In genomic region chr9:137968235-137968634, GRCh38 we compare ENCODE assay signal across 20 cellular contexts.
DNase-seq lines count a peak whose midpoint lies in the region; ATAC-seq, FAIRE-seq and TF ChIP-seq lines count a peak whose summit lies in the region.
"Had no signal": no experiment of that assay in that cellular context is flagged by ENCODE, and none has a peak within 500 bp of the region (broad histone marks: within the 10 kb centered on the region; RNA-seq: fewer than 3 reads in every experiment).

No MANE protein-coding gene starts in this region.

- H3K27ac ChIP-seq in H9 (ENCODE audit: insufficient read length, low read depth, low read length) (no peak overlapping the region), VCaP (no peak overlapping the region), neural progenitor cell (no peak overlapping the region), small intestine (ENCODE audit: low read depth in 1 of 2, low read length in 1 of 2) (no peak overlapping the region)
- H3K27ac ChIP-seq: ovary, uterus had no signal

- H3K79me2 ChIP-seq in H9 (ENCODE audit: insufficient read depth, low read length) (no peaks in the 10 kb centered on the region), neural progenitor cell (ENCODE audit: low read depth) (no peaks in the 10 kb centered on the region)

- H3K4me1 Mint-ChIP-seq in H9 (no peaks in the 10 kb centered on the region), neural progenitor cell (peaks cover 18% of the 10 kb centered on the region)
- H3K4me1 Mint-ChIP-seq: activated CD4-positive, alpha-beta T cell treated with anti-CD3 and anti-CD28 coated beads, Interleukin-2, amount 10 ng/mL, durations not matched to agents 7 days and 5 days had no signal

- no peaks in the 10 kb centered on the region for H3F3A ChIP-seq in neural progenitor cell (ENCODE audit: low read depth)

- H3K9me3 ChIP-seq in H9 (ENCODE audit: control insufficient read depth, low read depth, low read length) (no peaks in the 10 kb centered on the region), neural progenitor cell (ENCODE audit: low read depth) (no peaks in the 10 kb centered on the region), small intestine (ENCODE audit: control insufficient read depth, low read depth) (no peaks in the 10 kb centered on the region)
- H3K9me3 ChIP-seq: HAP-1, ovary, uterus had no signal

- H2BK15ac ChIP-seq in H9 (ENCODE audit: low read depth, low read length), result no peak overlapping the region

- peak overlapping the region in 1 of 3 experiments; percentile 57; a peak in 1 of 7 replicates for H3K27ac Mint-ChIP-seq in H9
- no peak overlapping the region for H3K27ac Mint-ChIP-seq in neural progenitor cell
- H3K27ac Mint-ChIP-seq: activated CD4-positive, alpha-beta T cell treated with anti-CD3 and anti-CD28 coated beads, Interleukin-2, amount 10 ng/mL, durations not matched to agents 7 days and 5 days; mesothelial cell of epicardium had no signal

- TF ChIP-seq CTCF in GM06990 (IDR thresholded peaks at IDR 0.05; ENCODE audit: insufficient read depth, low read length, poor library complexity, severe bottlenecking), result peak; percentile 1
- peak; percentile 53 for TF ChIP-seq CTCF in H9 (conservative IDR thresholded peaks at IDR 0.05)
- TF ChIP-seq CTCF in VCaP (conservative IDR thresholded peaks at IDR 0.05), result 0 out of 2 replicates have a peak, but pooled peaks have one; percentile 6
- peak; percentile 41 for TF ChIP-seq CTCF in neural progenitor cell (IDR thresholded peaks at IDR 0.05)

- no peaks in the 10 kb centered on the region for H3K23me2 ChIP-seq in H9 (ENCODE audit: insufficient read length, low read depth, low read length, poor library complexity, severe bottlenecking)

- H4K20me1 ChIP-seq in H9 (ENCODE audit: control insufficient read depth, insufficient read depth, insufficient read length) (no peaks in the 10 kb centered on the region), neural progenitor cell (ENCODE audit: low read depth) (no peaks in the 10 kb centered on the region)

- no peak overlapping the region for H3T11ph ChIP-seq in H9 (ENCODE audit: low read length)

- no peaks in the 10 kb centered on the region for H3K27me3 Mint-ChIP-seq in H9 (ENCODE audit: low read depth)
- H3K27me3 Mint-ChIP-seq in neural progenitor cell (ENCODE audit: insufficient read depth, low read depth), result peaks cover 2% of the 10 kb centered on the region

- H3K27me3 ChIP-seq in GM06990 (replicated peaks; ENCODE audit: control insufficient read depth, insufficient read depth, low read length) (no peaks in the 10 kb centered on the region; the same call in 1 of the 2 replicates), H9 (ENCODE audit: insufficient read depth, low read length) (no peaks in the 10 kb centered on the region), neural progenitor cell (no peaks in the 10 kb centered on the region), small intestine (ENCODE audit: control insufficient read depth in 2 of 2, insufficient read depth in 2 of 2, low read length in 2 of 2) (peaks cover 0 to 4% of the 10 kb centered on the region in 2 donors)
- H3K27me3 ChIP-seq: ovary, uterus had no signal

- H3K36me3 ChIP-seq in GM06990 (ENCODE audit: control insufficient read depth, insufficient read depth, low read length) (no peaks in the 10 kb centered on the region; the same call in 1 of the 2 replicates), neural progenitor cell (no peaks in the 10 kb centered on the region), small intestine (ENCODE audit: control insufficient read depth in 2 of 2, insufficient read depth in 2 of 2, low read length in 2 of 2) (no peaks in the 10 kb centered on the region)
- H3K36me3 ChIP-seq: HAP-1, ovary, uterus had no signal

- no peak overlapping the region for H3K4ac ChIP-seq in H9 (ENCODE audit: low read depth, low read length)

- H3K4me2 ChIP-seq in H9 (ENCODE audit: insufficient read depth, insufficient read length, low read length), result no peak overlapping the region
- no peak overlapping the region for H3K4me2 ChIP-seq in neural progenitor cell

- no peak overlapping the region for H4K8ac ChIP-seq in H9 (replicated peaks; ENCODE audit: insufficient read length, low read depth, low read length)

- H4K5ac ChIP-seq in H9 (ENCODE audit: insufficient read length, low read depth, low read length), result no peak overlapping the region

- no peak overlapping the region for H2BK20ac ChIP-seq in H9 (ENCODE audit: low read depth, low read length, poor library complexity, severe bottlenecking)

- H4K91ac ChIP-seq in H9 (ENCODE audit: insufficient read length, low read depth, low read length), result no peak overlapping the region

- H3K36me3 Mint-ChIP-seq in H9 (ENCODE audit: insufficient read depth in 1 of 3, low read depth in 3 of 3), result peaks cover 5 to 26% (median 9%) of the 10 kb centered on the region in 3 experiments; a peak in 6 of 7 replicates
- no peaks in the 10 kb centered on the region for H3K36me3 Mint-ChIP-seq in neural progenitor cell
- H3K36me3 Mint-ChIP-seq: mesothelial cell of epicardium had no signal

- H2BK120ac ChIP-seq in H9 (ENCODE audit: low read depth, low read length, poor library complexity, severe bottlenecking), result no peak overlapping the region

- no peak overlapping the region for H2BK5ac ChIP-seq in H9 (ENCODE audit: insufficient read length, low read length)

- no CpG with 5 or more reads among the region's 10 CpGs for WGBS in H9 (ENCODE audit: extremely low coverage, insufficient read length, low lambda C conversion rate)
- WGBS in small intestine, 3 donors, result 62 to 72% (median 71%) methylated on average over 10 of the region's 10 CpGs

- no peak overlapping the region for H3K23ac ChIP-seq in H9 (ENCODE audit: insufficient read length, low read depth, low read length)

- DNase-seq in GM06990 (ENCODE audit: extremely low read depth, insufficient read length) (no peak), H9 (peak; percentile 38), neural progenitor cell (ENCODE audit: low spot score) (peak; percentile 46), NCI-H774 (lab: John Stamatoyannopoulos, UW) (no peak), small intestine (no peak)
- DNase-seq: activated CD4-positive, alpha-beta T cell treated with anti-CD3 and anti-CD28 coated beads, Interleukin-2, amount 10 ng/mL, durations not matched to agents 7 days and 5 days; foreskin melanocyte; NCI-H2081; NK-92 treated with Interleukin-12 subunit alpha and Interleukin-12 subunit beta, amount 100 ng/mL, for 24 hours; SIG-M5; stimulated activated naive CD8-positive, alpha-beta T cell treated with anti-CD3 and anti-CD28 coated beads, Interleukin-15, Interleukin-2, amounts not matched to agents 100 U/mL and 50 U/mL, for 24 hours; T-helper 9 cell; uterus had no signal

- FAIRE-seq in small intestine (lab: Jason Lieb, UNC), result no peak
- FAIRE-seq: endothelial cell of umbilical vein had no signal

- no peak overlapping the region for H3K56ac ChIP-seq in H9 (ENCODE audit: insufficient read length, low read depth, low read length)

- H3K4me3 Mint-ChIP-seq in H9, result no peak overlapping the region
- no peak overlapping the region for H3K4me3 Mint-ChIP-seq in neural progenitor cell
- H3K4me3 Mint-ChIP-seq: activated CD4-positive, alpha-beta T cell treated with anti-CD3 and anti-CD28 coated beads, Interleukin-2, amount 10 ng/mL, durations not matched to agents 7 days and 5 days; mesothelial cell of epicardium had no signal

- H3K79me1 ChIP-seq in H9 (ENCODE audit: insufficient read depth, low read depth, low read length, poor library complexity, severe bottlenecking), result no peaks in the 10 kb centered on the region

- no peak for ATAC-seq in GM21381 (IDR thresholded peaks at IDR 0.05; ENCODE audit: unreplicated experiment)
- no peak for ATAC-seq in GM18498 (IDR thresholded peaks at IDR 0.05; ENCODE audit: unreplicated experiment)
- ATAC-seq: stimulated activated naive CD8-positive, alpha-beta T cell treated with anti-CD3 and anti-CD28 coated beads, Interleukin-15, Interleukin-2, amounts not matched to agents 100 U/mL and 50 U/mL, for 24 hours had no signal

- H3K9ac ChIP-seq in H9 (ENCODE audit: extremely low read depth, insufficient read length, low read length) (no peak overlapping the region), neural progenitor cell (no peak overlapping the region)

- H3K14ac ChIP-seq in H9 (ENCODE audit: insufficient read depth, low read length), result no peak overlapping the region

- H3K9me3 Mint-ChIP-seq in H9 (peaks cover 0 to 3% of the 10 kb centered on the region in 2 experiments; a peak in 2 of 5 replicates), neural progenitor cell (peaks cover 8% of the 10 kb centered on the region)
- H3K9me3 Mint-ChIP-seq: activated CD4-positive, alpha-beta T cell treated with anti-CD3 and anti-CD28 coated beads, Interleukin-2, amount 10 ng/mL, durations not matched to agents 7 days and 5 days had no signal

- H3K4me1 ChIP-seq in H9 (ENCODE audit: insufficient read depth, low read length) (no peaks in the 10 kb centered on the region), neural progenitor cell (no peaks in the 10 kb centered on the region), small intestine (ENCODE audit: control insufficient read depth in 2 of 2, insufficient read depth in 1 of 2, low read depth in 1 of 2, low read length in 1 of 2) (no peaks in the 10 kb centered on the region)
- H3K4me1 ChIP-seq: HAP-1, uterus had no signal

- H2AK5ac ChIP-seq in H9 (ENCODE audit: insufficient read length, low read length), result no peak overlapping the region

- H3K4me3 ChIP-seq in GM06990 (replicated peaks; ENCODE audit: low read depth, low read length), result no peak overlapping the region
- no peak overlapping the region for H3K4me3 ChIP-seq in neural progenitor cell
- no peak overlapping the region for H3K4me3 ChIP-seq in small intestine (ENCODE audit: low read depth in 1 of 2, low read length in 2 of 2)
- H3K4me3 ChIP-seq: HAP-1, ovary, uterus had no signal

- no peak overlapping the region for H3K18ac ChIP-seq in H9 (ENCODE audit: insufficient read length, low read depth, low read length)

- H2BK12ac ChIP-seq in H9 (ENCODE audit: insufficient read length, low read depth, low read length), result no peak overlapping the region

- no peak overlapping the region for H2AFZ ChIP-seq in H9 (ENCODE audit: low read length)
- H2AFZ ChIP-seq in neural progenitor cell (replicated peaks), result no peak overlapping the region

Comparison
In these comparisons a context has a peak if more than half of its experiments do, and no peak if none do; other contexts are left out.
1. DNase-seq: peak in H9 (single experiment) and neural progenitor cell (single experiment); none in GM06990 (single experiment), NCI-H774 (single experiment) and small intestine (single experiment).
2. CTCF ChIP-seq: peak in every context shown above with its lines; median percentile 53 in H9; 41 in neural progenitor cell; 6 in VCaP; 1 in GM06990.